1 cellular context compared by ENCODE assay signal in genomic region chr16:67375161-67375560, GRCh38.
TF ChIP-seq lines count a peak whose summit lies in the region.

No MANE protein-coding gene starts in this region.

TF ChIP-seq in HepG2, 621 proteins besides CTCF, POLR2A, EP300 and RAD21:
- TF ChIP-seq CBX2 (IDR thresholded peaks at IDR 0.05; ENCODE audit: low read depth, low read length) (no peak), CBX2 (CRISPR knock-in tag; IDR thresholded peaks at IDR 0.05; ENCODE audit: low read depth) (no peak), SKI (IDR thresholded peaks at IDR 0.05; ENCODE audit: partially characterized antibody) (no peak), HNRNPUL1 (IDR thresholded peaks at IDR 0.05; ENCODE audit: low read depth, low read length) (no peak), XBP1 (CRISPR knock-in tag; IDR thresholded peaks at IDR 0.05) (no peak), HOXA5 (CRISPR knock-in tag; IDR thresholded peaks at IDR 0.05) (no peak), ZNF598 (CRISPR knock-in tag; IDR thresholded peaks at IDR 0.05; ENCODE audit: borderline replicate concordance) (no peak), ZNF776 (CRISPR knock-in tag; IDR thresholded peaks at IDR 0.05) (no peak), TRIM24 (CRISPR knock-in tag; IDR thresholded peaks at IDR 0.05) (no peak), IRF9 (CRISPR knock-in tag; IDR thresholded peaks at IDR 0.05; ENCODE audit: borderline replicate concordance) (no peak), KAT2B (IDR thresholded peaks at IDR 0.05; ENCODE audit: borderline replicate concordance, low read depth, low read length) (no peak), NR2F6 (IDR thresholded peaks at IDR 0.05) (no peak), NR2F6 (CRISPR knock-in tag; IDR thresholded peaks at IDR 0.05) (no peak), HIVEP1 (CRISPR knock-in tag; IDR thresholded peaks at IDR 0.05) (no peak), MTF2 (CRISPR knock-in tag; IDR thresholded peaks at IDR 0.05; ENCODE audit: borderline replicate concordance) (no peak), ZNF775 (CRISPR knock-in tag; IDR thresholded peaks at IDR 0.05; ENCODE audit: borderline replicate concordance) (no peak)
- TF ChIP-seq, protein P1, sequence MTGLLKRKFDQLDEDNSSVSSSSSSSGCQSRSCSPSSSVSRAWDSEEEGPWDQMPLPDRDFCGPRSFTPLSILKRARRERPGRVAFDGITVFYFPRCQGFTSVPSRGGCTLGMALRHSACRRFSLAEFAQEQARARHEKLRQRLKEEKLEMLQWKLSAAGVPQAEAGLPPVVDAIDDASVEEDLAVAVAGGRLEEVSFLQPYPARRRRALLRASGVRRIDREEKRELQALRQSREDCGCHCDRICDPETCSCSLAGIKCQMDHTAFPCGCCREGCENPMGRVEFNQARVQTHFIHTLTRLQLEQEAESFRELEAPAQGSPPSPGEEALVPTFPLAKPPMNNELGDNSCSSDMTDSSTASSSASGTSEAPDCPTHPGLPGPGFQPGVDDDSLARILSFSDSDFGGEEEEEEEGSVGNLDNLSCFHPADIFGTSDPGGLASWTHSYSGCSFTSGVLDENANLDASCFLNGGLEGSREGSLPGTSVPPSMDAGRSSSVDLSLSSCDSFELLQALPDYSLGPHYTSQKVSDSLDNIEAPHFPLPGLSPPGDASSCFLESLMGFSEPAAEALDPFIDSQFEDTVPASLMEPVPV (CRISPR knock-in tag; IDR thresholded peaks at IDR 0.05) = no peak
